20 cellular contexts compared by ENCODE assay signal in the genomic region with DNA sequence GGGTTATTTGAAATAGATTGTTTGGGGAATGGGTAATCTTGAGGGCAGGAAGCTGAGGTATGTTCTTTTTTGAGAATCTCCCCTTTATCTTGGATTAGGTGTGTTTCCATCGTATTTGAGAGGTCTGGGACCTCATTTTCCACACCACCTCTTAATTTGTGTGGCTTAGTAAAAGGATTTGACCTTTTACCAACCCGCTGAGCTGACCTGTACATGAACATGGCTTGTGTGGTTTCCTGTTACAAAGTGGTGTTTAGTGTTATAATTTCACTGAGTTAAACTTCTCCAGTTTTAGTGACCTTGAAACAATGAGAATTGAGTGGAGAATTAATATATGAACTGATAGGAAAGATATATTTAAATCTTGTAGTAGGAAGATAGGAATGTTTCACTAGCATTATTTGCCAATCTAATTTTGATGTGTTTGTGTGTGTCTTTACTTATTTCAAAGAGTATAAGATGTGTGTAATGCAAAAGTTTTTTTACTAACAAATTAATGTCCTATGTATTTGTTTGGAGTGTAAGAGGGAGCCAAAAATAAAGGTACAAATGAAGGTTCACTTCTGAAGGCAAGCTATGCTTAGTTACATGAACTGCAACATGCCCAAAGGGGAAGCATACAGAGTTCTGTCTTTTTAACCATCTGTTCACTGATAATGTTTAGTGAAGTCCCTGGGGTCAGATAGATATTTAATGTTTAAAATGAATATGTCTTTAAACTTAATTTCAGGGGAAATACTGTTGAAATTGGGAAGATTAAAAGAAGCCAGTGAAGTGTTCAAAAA.
DNase-seq lines count a peak whose midpoint lies in the region; ATAC-seq and TF ChIP-seq lines count a peak whose summit lies in the region.
"Had no signal": no experiment of that assay in that cellular context is flagged by ENCODE, and none has a peak within 500 bp of the region (broad histone marks: within the 10 kb centered on the region; RNA-seq: fewer than 3 reads in every experiment).

No MANE protein-coding gene starts in this region.

- peaks cover 41% of the 10 kb centered on the region for H3K36me3 Mint-ChIP-seq in T-helper 2 cell treated with Interferon-gamma antibody and Interleukin-4, amounts not matched to agents 5 μg/mL and 100 μg/mL, for 36 hours (ENCODE audit: low read depth)
- H3K36me3 Mint-ChIP-seq in central memory CD8-positive, alpha-beta T cell (ENCODE audit: insufficient read depth): peaks cover 38% of the 10 kb centered on the region
- H3K36me3 Mint-ChIP-seq in nephron (ENCODE audit: low read depth): peaks cover 58% of the 10 kb centered on the region

- H3K27ac Mint-ChIP-seq in T-helper 2 cell treated with Interferon-gamma antibody and Interleukin-4, amounts not matched to agents 5 μg/mL and 100 μg/mL, for 36 hours: no peak overlapping the region
- H3K27ac Mint-ChIP-seq in central memory CD8-positive, alpha-beta T cell (ENCODE audit: low read depth): peak overlapping the region; percentile 62
- H3K27ac Mint-ChIP-seq in nephron: peak overlapping the region in 2 of 3 experiments; percentile 39 to 47

- ATAC-seq in central memory CD8-positive, alpha-beta T cell (replicated peaks; ENCODE audit: extremely low read depth, poor library complexity, severe bottlenecking): no peak
- ATAC-seq: PC-3 had no signal

- no peaks in the 10 kb centered on the region for H3K9me3 Mint-ChIP-seq in T-helper 2 cell treated with Interferon-gamma antibody and Interleukin-4, amounts not matched to agents 5 μg/mL and 100 μg/mL, for 36 hours
- H3K9me3 Mint-ChIP-seq in central memory CD8-positive, alpha-beta T cell: no peaks in the 10 kb centered on the region
- no peaks in the 10 kb centered on the region for H3K9me3 Mint-ChIP-seq in nephron

- TF ChIP-seq CTCF in nephron (IDR thresholded peaks at IDR 0.05; ENCODE audit: unreplicated experiment in 3 of 3): no peak

- H3K27me3 Mint-ChIP-seq in T-helper 2 cell treated with Interferon-gamma antibody and Interleukin-4, amounts not matched to agents 5 μg/mL and 100 μg/mL, for 36 hours (ENCODE audit: low read depth): no peaks in the 10 kb centered on the region
- no peaks in the 10 kb centered on the region for H3K27me3 Mint-ChIP-seq in central memory CD8-positive, alpha-beta T cell
- no peaks in the 10 kb centered on the region for H3K27me3 Mint-ChIP-seq in nephron (ENCODE audit: low read depth)

- H3K4me3 Mint-ChIP-seq in T-helper 2 cell treated with Interferon-gamma antibody and Interleukin-4, amounts not matched to agents 5 μg/mL and 100 μg/mL, for 36 hours: peak overlapping the region; percentile 8
- peak overlapping the region; percentile 31 for H3K4me3 Mint-ChIP-seq in central memory CD8-positive, alpha-beta T cell
- H3K4me3 Mint-ChIP-seq in nephron: no peak overlapping the region

- in situ Hi-C loops in ACHN (cut with HindIII; ENCODE audit: low pct_ligation_motif_present, low pct_unique_long_range_greater_than_20kb, low sequenced_read_pairs): no loop called here

- DNase-seq in T-helper 2 cell treated with Interferon-gamma antibody and Interleukin-4, amounts not matched to agents 5 μg/mL and 100 μg/mL, for 36 hours (ENCODE audit: low spot score): no peak
- DNase-seq in T-helper 2 cell (no peak), Kasumi-1 (lab: John Stamatoyannopoulos, UW) (peak; percentile 20), ACHN (no peak), GM19238 (ENCODE audit: insufficient read length, low spot score) (no peak)
- no peak for DNase-seq in central memory CD8-positive, alpha-beta T cell (ENCODE audit: low spot score in 2 of 2)
- no peak for DNase-seq in effector CD4-positive, alpha-beta T cell
- DNase-seq: 8988T; activated CD8-positive, alpha-beta memory T cell treated with anti-CD3 and anti-CD28 coated beads for 24 hours; activated naive CD4-positive, alpha-beta T cell; C1 segment of cervical spinal cord; caudate nucleus; DMS79 treated with DMSO at 0.1 percent for 48 hours; foreskin melanocyte; NCI-H2029 treated with DMSO at 0.1 percent for 48 hours; NCI-H524; PC-3; stimulated activated CD4-positive, alpha-beta T cell treated with anti-CD3 and anti-CD28 coated beads, Interleukin-4, amount 100 ng/mL, for 4 hours; tibial artery had no signal

- peaks cover 16% of the 10 kb centered on the region for H3K4me1 Mint-ChIP-seq in T-helper 2 cell treated with Interferon-gamma antibody and Interleukin-4, amounts not matched to agents 5 μg/mL and 100 μg/mL, for 36 hours (ENCODE audit: low read depth)
- H3K4me1 Mint-ChIP-seq in central memory CD8-positive, alpha-beta T cell: peaks cover 26% of the 10 kb centered on the region
- peaks cover 24% of the 10 kb centered on the region for H3K4me1 Mint-ChIP-seq in nephron

Comparison
In these comparisons a context has a peak if more than half of its experiments do, and no peak if none do; other contexts are left out.
1. DNase-seq: peak in Kasumi-1 (2 of 2); none in T-helper 2 cell treated with Interferon-gamma antibody and Interleukin-4, amounts not matched to agents 5 μg/mL and 100 μg/mL, for 36 hours (single experiment), T-helper 2 cell (0 of 5), central memory CD8-positive, alpha-beta T cell (0 of 2), ACHN (single experiment), GM19238 (single experiment) and effector CD4-positive, alpha-beta T cell (single experiment).
2. H3K4me3 Mint-ChIP-seq: peak in T-helper 2 cell treated with Interferon-gamma antibody and Interleukin-4, amounts not matched to agents 5 μg/mL and 100 μg/mL, for 36 hours (single experiment) and central memory CD8-positive, alpha-beta T cell (single experiment); none in nephron (0 of 3).